In the genomic region with DNA sequence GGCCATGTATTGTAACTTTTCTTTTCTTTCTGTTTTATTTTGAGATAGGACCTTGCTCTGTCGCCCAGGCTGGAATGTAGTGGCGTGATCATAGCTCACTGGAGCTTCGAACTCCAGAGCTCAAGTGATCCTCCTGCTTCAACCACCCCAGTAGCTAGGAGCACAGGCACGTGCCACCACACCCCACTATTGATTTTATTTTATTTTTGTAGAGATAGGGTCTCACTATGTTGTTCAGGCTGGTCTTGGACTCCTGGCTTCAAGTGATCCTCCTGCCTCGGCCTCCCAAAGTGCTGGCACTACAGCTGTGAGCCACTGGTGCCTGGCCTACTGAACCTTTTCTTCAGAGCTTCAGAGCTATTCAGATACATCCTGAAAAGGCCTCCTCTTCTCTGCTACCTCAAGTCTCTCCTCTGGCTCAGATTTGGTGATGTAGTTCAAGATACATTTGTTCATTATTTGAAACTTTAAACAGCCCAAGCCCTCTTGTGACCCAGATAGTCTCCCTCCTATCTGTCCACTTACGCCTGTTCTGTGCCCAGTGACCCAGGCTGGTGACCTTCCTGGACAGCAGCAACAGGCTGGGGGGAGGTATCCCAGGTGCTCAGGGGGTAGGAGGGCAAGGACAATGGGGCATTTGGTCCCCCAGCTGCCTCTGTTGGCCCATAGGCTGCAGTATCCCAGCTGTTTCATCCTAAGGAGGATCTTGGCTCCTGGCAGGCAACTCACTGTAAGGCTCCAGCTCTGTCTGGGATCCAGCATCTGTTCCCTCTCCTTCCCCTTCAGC, we compare ENCODE assay signal across 2 cellular contexts.
TF ChIP-seq lines count a peak whose summit lies in the region.

No MANE protein-coding gene starts in this region.

TF ChIP-seq in A549, 52 proteins besides CTCF, POLR2A, EP300 and RAD21:
- TF ChIP-seq ATOH8 (CRISPR knock-in tag; IDR thresholded peaks at IDR 0.05; ENCODE audit: low read depth) = no peak
- TF ChIP-seq RNF2 (IDR thresholded peaks at IDR 0.05; ENCODE audit: borderline replicate concordance, low read depth) = no peak
- TF ChIP-seq HOXB5 (CRISPR knock-in tag; IDR thresholded peaks at IDR 0.05) = no peak
- TF ChIP-seq PHF8 (IDR thresholded peaks at IDR 0.05; ENCODE audit: borderline replicate concordance, low read depth) = no peak
- TF ChIP-seq MYC (IDR thresholded peaks at IDR 0.05; ENCODE audit: borderline replicate concordance, low read length) = no peak
- no peak for TF ChIP-seq TFCP2L1 (CRISPR knock-in tag; IDR thresholded peaks at IDR 0.05)
- TF ChIP-seq ZNF302 (CRISPR knock-in tag; IDR thresholded peaks at IDR 0.05) = no peak
- no peak for TF ChIP-seq CBX8 (IDR thresholded peaks at IDR 0.05)
- TF ChIP-seq, protein P1, sequence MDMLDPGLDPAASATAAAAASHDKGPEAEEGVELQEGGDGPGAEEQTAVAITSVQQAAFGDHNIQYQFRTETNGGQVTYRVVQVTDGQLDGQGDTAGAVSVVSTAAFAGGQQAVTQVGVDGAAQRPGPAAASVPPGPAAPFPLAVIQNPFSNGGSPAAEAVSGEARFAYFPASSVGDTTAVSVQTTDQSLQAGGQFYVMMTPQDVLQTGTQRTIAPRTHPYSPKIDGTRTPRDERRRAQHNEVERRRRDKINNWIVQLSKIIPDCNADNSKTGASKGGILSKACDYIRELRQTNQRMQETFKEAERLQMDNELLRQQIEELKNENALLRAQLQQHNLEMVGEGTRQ (IDR thresholded peaks at IDR 0.05) = no peak
- TF ChIP-seq FOXS1 (CRISPR knock-in tag; IDR thresholded peaks at IDR 0.05) = no peak

TF ChIP-seq in IMR-90, 13 proteins besides CTCF, POLR2A, EP300 and RAD21:
- no peak for TF ChIP-seq MAZ (IDR thresholded peaks at IDR 0.05; ENCODE audit: borderline replicate concordance, low read depth, low read length)
- no peak for TF ChIP-seq ELK1 (IDR thresholded peaks at IDR 0.05; ENCODE audit: borderline replicate concordance, low read depth, low read length)
- TF ChIP-seq, protein P1 (IDR thresholded peaks at IDR 0.05; ENCODE audit: low read depth, low read length) = no peak
